ENCODE assay signal across 16 cellular contexts in the genomic region with DNA sequence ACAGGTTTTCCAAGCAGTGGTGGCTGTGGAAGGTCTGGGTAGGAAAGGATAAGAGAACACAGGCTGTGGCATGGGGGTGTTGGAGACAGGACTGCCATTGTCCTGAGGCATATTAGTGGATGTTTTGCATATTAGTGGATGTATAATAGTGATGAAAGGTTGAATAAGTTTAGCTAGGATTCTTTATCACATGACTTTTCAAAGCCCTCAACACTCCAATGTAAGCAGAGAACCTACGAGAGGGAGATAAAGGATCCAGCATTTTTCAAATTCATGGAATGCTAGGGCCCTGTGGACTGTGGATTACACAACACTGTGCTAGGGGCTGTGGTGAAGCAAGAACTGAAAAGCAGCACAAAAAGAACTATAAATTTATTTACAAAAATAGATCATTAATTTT.
DNase-seq lines count a peak whose midpoint lies in the region; ATAC-seq, FAIRE-seq and TF ChIP-seq lines count a peak whose summit lies in the region.
"Had no signal": no experiment of that assay in that cellular context is flagged by ENCODE, and none has a peak within 500 bp of the region (broad histone marks: within the 10 kb centered on the region; RNA-seq: fewer than 3 reads in every experiment).

No MANE protein-coding gene starts in this region.

- H3K9me3 Mint-ChIP-seq in WTC11: no peaks in the 10 kb centered on the region
- H3K9me3 Mint-ChIP-seq: activated T-cell treated with anti-CD3 and anti-CD28 coated beads, Interleukin-2, amount 50 U/mL, for 24 hours; nephron progenitor cell; T-helper 2 cell treated with Interferon-gamma antibody and Interleukin-4, amounts not matched to agents 5 μg/mL and 100 μg/mL, for 36 hours had no signal

- H3K4me3 ChIP-seq in left ventricle myocardium inferior: no peak overlapping the region

- POLR2A ChIA-PET in WTC11 (lab: Charles Lee): no interaction called here

- H3K27ac Mint-ChIP-seq in WTC11: no peak overlapping the region
- H3K27ac Mint-ChIP-seq: activated T-cell treated with anti-CD3 and anti-CD28 coated beads, Interleukin-2, amount 50 U/mL, for 24 hours; nephron progenitor cell; T-helper 2 cell treated with Interferon-gamma antibody and Interleukin-4, amounts not matched to agents 5 μg/mL and 100 μg/mL, for 36 hours had no signal

- no peak for DNase-seq in Right ventricle myocardium inferior (ENCODE audit: missing footprints)
- no peak for DNase-seq in left ventricle myocardium inferior
- DNase-seq in WTC11 (ENCODE audit: low spot score): no peak
- no peak for DNase-seq in left ventricle myocardium superior
- DNase-seq in urothelium cell line (ENCODE audit: low spot score): no peak
- DNase-seq in activated effector memory CD4-positive, alpha-beta T cell treated with Interleukin-2 at 50 U/mL for 16 hours: no peak
- no peak for DNase-seq in effector CD4-positive, alpha-beta T cell
- DNase-seq: activated CD4-positive, alpha-beta T cell treated with anti-CD3 and anti-CD28 coated beads for 48 hours; activated T-cell treated with anti-CD3 and anti-CD28 coated beads, Interleukin-2, amount 50 U/mL, for 24 hours; DMS153; effector CD8-positive, alpha-beta T cell; NCI-H1436 treated with DMSO at 0.1 percent for 48 hours; nephron progenitor cell had no signal

- intact Hi-C loops in Right ventricle myocardium inferior (cut with DNase I): no loop called here
- intact Hi-C loops in left ventricle myocardium inferior (cut with micrococcal nuclease): no loop called here
- intact Hi-C loops in left ventricle myocardium superior (cut with micrococcal nuclease): no loop called here

- TF ChIP-seq CTCF in left ventricle myocardium inferior (IDR thresholded peaks at IDR 0.05; ENCODE audit: borderline replicate concordance): no peak
- no peak for TF ChIP-seq CTCF in WTC11 (IDR thresholded peaks at IDR 0.05)

- CTCF ChIA-PET in WTC11 (lab: Charles Lee): no interaction called here

- ATAC-seq in Right ventricle myocardium inferior: peak; percentile 82
- peak; percentile 60 for ATAC-seq in WTC11
- ATAC-seq in left ventricle myocardium superior: peak; percentile 63
- no peak for ATAC-seq in HG02840 (IDR thresholded peaks at IDR 0.05; ENCODE audit: low FRiP score, unreplicated experiment)

- no peaks in the 10 kb centered on the region for H3K27me3 ChIP-seq in left ventricle myocardium inferior (ENCODE audit: low read depth)

- H3K36me3 Mint-ChIP-seq in WTC11: no peaks in the 10 kb centered on the region

- H3K27ac ChIP-seq in left ventricle myocardium inferior (replicated peaks): no peak overlapping the region

- peaks cover 14% of the 10 kb centered on the region for H3K4me1 ChIP-seq in left ventricle myocardium inferior

- H3K36me3 ChIP-seq in left ventricle myocardium inferior: no peaks in the 10 kb centered on the region

- H3K9me3 ChIP-seq in left ventricle myocardium inferior (replicated peaks): no peaks in the 10 kb centered on the region

- H3K4me3 Mint-ChIP-seq in WTC11: no peak overlapping the region
- H3K4me3 Mint-ChIP-seq: activated T-cell treated with anti-CD3 and anti-CD28 coated beads, Interleukin-2, amount 50 U/mL, for 24 hours; nephron progenitor cell; T-helper 2 cell treated with Interferon-gamma antibody and Interleukin-4, amounts not matched to agents 5 μg/mL and 100 μg/mL, for 36 hours had no signal

- H3K27me3 Mint-ChIP-seq in WTC11 (ENCODE audit: low read depth): no peaks in the 10 kb centered on the region
- H3K27me3 Mint-ChIP-seq: activated T-cell treated with anti-CD3 and anti-CD28 coated beads, Interleukin-2, amount 50 U/mL, for 24 hours had no signal

- peak; percentile 58 for FAIRE-seq in urothelium cell line (lab: Jason Lieb, UNC)
- FAIRE-seq: GM12891 had no signal

- peaks cover 3% of the 10 kb centered on the region; the same call in 1 of the 2 replicates for H3K4me1 Mint-ChIP-seq in WTC11

TF ChIP-seq in WTC11, 78 proteins besides CTCF, POLR2A, EP300 and RAD21 (continues in another document):
- TF ChIP-seq HMGA2 (CRISPR knock-in tag; IDR thresholded peaks at IDR 0.05): no peak
- no peak for TF ChIP-seq NFE2L1 (CRISPR knock-in tag; IDR thresholded peaks at IDR 0.05)
- TF ChIP-seq NR3C1 (CRISPR knock-in tag; conservative IDR thresholded peaks at IDR 0.05; ENCODE audit: low read depth): no peak
- TF ChIP-seq GABPB1 (CRISPR knock-in tag; IDR thresholded peaks at IDR 0.05): no peak
- no peak for TF ChIP-seq ATF1 (CRISPR knock-in tag; IDR thresholded peaks at IDR 0.05)
- TF ChIP-seq ETV6 (CRISPR knock-in tag; IDR thresholded peaks at IDR 0.05): no peak
- no peak for TF ChIP-seq FOXJ3 (CRISPR knock-in tag; IDR thresholded peaks at IDR 0.05; ENCODE audit: borderline replicate concordance)
- no peak for TF ChIP-seq CREM (CRISPR knock-in tag; IDR thresholded peaks at IDR 0.05)
- no peak for TF ChIP-seq KAT7 (CRISPR knock-in tag; IDR thresholded peaks at IDR 0.05; ENCODE audit: borderline replicate concordance)
- TF ChIP-seq, protein P1, sequence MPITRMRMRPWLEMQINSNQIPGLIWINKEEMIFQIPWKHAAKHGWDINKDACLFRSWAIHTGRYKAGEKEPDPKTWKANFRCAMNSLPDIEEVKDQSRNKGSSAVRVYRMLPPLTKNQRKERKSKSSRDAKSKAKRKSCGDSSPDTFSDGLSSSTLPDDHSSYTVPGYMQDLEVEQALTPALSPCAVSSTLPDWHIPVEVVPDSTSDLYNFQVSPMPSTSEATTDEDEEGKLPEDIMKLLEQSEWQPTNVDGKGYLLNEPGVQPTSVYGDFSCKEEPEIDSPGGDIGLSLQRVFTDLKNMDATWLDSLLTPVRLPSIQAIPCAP (CRISPR knock-in tag; IDR thresholded peaks at IDR 0.05): no peak
- no peak for TF ChIP-seq FOXK1 (CRISPR knock-in tag; IDR thresholded peaks at IDR 0.05)
- TF ChIP-seq OVOL2 (CRISPR knock-in tag; IDR thresholded peaks at IDR 0.05; ENCODE audit: borderline replicate concordance): no peak
- no peak for TF ChIP-seq MXD4 (CRISPR knock-in tag; IDR thresholded peaks at IDR 0.05; ENCODE audit: borderline replicate concordance)
- TF ChIP-seq, protein P2, sequence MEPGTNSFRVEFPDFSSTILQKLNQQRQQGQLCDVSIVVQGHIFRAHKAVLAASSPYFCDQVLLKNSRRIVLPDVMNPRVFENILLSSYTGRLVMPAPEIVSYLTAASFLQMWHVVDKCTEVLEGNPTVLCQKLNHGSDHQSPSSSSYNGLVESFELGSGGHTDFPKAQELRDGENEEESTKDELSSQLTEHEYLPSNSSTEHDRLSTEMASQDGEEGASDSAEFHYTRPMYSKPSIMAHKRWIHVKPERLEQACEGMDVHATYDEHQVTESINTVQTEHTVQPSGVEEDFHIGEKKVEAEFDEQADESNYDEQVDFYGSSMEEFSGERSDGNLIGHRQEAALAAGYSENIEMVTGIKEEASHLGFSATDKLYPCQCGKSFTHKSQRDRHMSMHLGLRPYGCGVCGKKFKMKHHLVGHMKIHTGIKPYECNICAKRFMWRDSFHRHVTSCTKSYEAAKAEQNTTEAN (CRISPR knock-in tag; IDR thresholded peaks at IDR 0.05): no peak
- TF ChIP-seq, protein P3, sequence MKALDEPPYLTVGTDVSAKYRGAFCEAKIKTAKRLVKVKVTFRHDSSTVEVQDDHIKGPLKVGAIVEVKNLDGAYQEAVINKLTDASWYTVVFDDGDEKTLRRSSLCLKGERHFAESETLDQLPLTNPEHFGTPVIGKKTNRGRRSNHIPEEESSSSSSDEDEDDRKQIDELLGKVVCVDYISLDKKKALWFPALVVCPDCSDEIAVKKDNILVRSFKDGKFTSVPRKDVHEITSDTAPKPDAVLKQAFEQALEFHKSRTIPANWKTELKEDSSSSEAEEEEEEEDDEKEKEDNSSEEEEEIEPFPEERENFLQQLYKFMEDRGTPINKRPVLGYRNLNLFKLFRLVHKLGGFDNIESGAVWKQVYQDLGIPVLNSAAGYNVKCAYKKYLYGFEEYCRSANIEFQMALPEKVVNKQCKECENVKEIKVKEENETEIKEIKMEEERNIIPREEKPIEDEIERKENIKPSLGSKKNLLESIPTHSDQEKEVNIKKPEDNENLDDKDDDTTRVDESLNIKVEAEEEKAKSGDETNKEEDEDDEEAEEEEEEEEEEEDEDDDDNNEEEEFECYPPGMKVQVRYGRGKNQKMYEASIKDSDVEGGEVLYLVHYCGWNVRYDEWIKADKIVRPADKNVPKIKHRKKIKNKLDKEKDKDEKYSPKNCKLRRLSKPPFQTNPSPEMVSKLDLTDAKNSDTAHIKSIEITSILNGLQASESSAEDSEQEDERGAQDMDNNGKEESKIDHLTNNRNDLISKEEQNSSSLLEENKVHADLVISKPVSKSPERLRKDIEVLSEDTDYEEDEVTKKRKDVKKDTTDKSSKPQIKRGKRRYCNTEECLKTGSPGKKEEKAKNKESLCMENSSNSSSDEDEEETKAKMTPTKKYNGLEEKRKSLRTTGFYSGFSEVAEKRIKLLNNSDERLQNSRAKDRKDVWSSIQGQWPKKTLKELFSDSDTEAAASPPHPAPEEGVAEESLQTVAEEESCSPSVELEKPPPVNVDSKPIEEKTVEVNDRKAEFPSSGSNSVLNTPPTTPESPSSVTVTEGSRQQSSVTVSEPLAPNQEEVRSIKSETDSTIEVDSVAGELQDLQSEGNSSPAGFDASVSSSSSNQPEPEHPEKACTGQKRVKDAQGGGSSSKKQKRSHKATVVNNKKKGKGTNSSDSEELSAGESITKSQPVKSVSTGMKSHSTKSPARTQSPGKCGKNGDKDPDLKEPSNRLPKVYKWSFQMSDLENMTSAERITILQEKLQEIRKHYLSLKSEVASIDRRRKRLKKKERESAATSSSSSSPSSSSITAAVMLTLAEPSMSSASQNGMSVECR (CRISPR knock-in tag; IDR thresholded peaks at IDR 0.05; ENCODE audit: borderline replicate concordance): no peak
- TF ChIP-seq ZBTB21 (CRISPR knock-in tag; IDR thresholded peaks at IDR 0.05; ENCODE audit: borderline replicate concordance): no peak
- no peak for TF ChIP-seq GRHL2 (CRISPR knock-in tag; IDR thresholded peaks at IDR 0.05; ENCODE audit: insufficient replicate concordance, severe bottlenecking)
